ENCODE assay signal across 8 cellular contexts in the genomic region with DNA sequence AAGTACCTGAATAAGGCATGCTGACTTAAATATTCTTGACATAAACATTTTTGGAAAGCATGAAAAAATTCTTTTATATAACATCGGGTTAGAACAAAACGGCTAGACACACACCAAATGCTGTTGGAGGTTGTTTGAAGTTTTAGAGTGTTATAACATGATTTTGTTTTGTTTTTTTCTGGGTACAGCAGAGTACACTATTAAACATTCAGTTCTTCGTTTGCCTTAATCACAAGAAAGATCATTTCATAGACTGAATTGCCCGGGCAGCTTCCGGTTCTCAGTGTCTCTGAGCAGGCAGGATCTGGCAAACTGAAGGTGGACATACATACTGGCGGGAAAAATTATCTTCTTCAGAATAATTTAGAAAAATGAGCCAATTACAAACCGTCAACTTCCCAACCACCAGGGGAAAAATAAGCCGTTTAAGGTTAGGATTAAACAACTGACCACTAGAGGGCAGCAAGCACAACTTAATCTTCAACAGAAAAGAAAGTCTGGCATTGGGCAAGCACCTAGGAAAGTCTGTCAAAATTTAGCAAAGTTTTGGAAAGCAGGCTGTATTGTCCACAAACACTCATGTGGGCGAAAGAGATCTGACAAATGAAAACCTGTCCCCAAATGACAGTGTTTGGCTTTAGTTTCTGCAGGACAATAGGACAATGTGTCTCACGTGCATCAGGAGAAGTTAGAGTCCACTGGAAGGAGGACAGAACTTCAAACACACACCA. TPM values are rescaled to one million over a fixed set of nuclear protein-coding genes. Genes with fewer than 3 reads are reported as not detected.
DNase-seq lines count a peak whose midpoint lies in the region; ATAC-seq, FAIRE-seq and TF ChIP-seq lines count a peak whose summit lies in the region.

No MANE protein-coding gene starts in this region.

- no peaks in the 10 kb centered on the region for H3K9me3 ChIP-seq in H1 (ENCODE audit: insufficient read depth in 2 of 2, low read depth in 1 of 2, low read length in 1 of 2)
- no peaks in the 10 kb centered on the region for H3K9me3 ChIP-seq in subcutaneous abdominal adipose tissue (ENCODE audit: control insufficient read depth in 5 of 5, low read length in 5 of 5)

- POLR2A ChIA-PET in H1 (lab: Charles Lee; ENCODE audit: partially characterized antibody), result interaction anchor here (2.4 kb wide), 1 partner anchor 13 kb away, joined by 8 read pairs; no protein-coding TSS in a partner anchor

- no peak overlapping the region for H3K56ac ChIP-seq in H1 (replicated peaks; ENCODE audit: insufficient read length, low read depth, low read length)

- H3K27me3 ChIP-seq in H1 (replicated peaks in 1 of 4; ENCODE audit: control insufficient read depth in 3 of 4, extremely low read depth in 1 of 4, insufficient read depth in 3 of 4, low read length in 3 of 4) (no peaks in the 10 kb centered on the region), subcutaneous abdominal adipose tissue (ENCODE audit: control insufficient read depth in 5 of 5, insufficient read depth in 4 of 5, low read length in 5 of 5) (no peaks in the 10 kb centered on the region)

- H2BK15ac ChIP-seq in H1 (ENCODE audit: low read length), result no peak overlapping the region

- peaks cover 29% of the 10 kb centered on the region for H3K4me1 Mint-ChIP-seq in mesothelial cell of epicardium

- H3K27ac Mint-ChIP-seq in mesothelial cell of epicardium, result peak overlapping the region; percentile 77

- no peaks in the 10 kb centered on the region for H3K27me3 Mint-ChIP-seq in mesothelial cell of epicardium (ENCODE audit: low read depth)

- H3K4me1 ChIP-seq in H1 (replicated peaks in 1 of 4; ENCODE audit: control insufficient read depth in 3 of 4, insufficient read depth in 4 of 4, low read length in 3 of 4), result peaks cover 1 to 13% (median 9%) of the 10 kb centered on the region in 4 experiments; a peak in 4 of 7 replicates
- peaks cover 5 to 50% (median 43%) of the 10 kb centered on the region in 5 donors for H3K4me1 ChIP-seq in subcutaneous abdominal adipose tissue (ENCODE audit: control insufficient read depth in 5 of 5, insufficient read depth in 5 of 5, low read length in 5 of 5)

- intact Hi-C loops in Right ventricle myocardium inferior (cut with DNase I) (loop anchor here (1.0 to 5.0 kb wide), 4 partner anchors 292 to 484 kb away; no protein-coding TSS in a partner anchor), cardiac septum (cut with DNase I) (loop anchor here (1.0 to 5.0 kb wide), 3 partner anchors 44 to 484 kb away; no protein-coding TSS in a partner anchor)

- H2AFZ ChIP-seq in H1 (ENCODE audit: low read length), result no peak overlapping the region

- H2BK120ac ChIP-seq in H1 (replicated peaks; ENCODE audit: low read depth, low read length), result no peak overlapping the region

- peaks cover 42 to 86% (median 58%) of the 10 kb centered on the region in 4 experiments for H3K36me3 ChIP-seq in H1 (ENCODE audit: control insufficient read depth in 2 of 4, insufficient read depth in 4 of 4, low read length in 3 of 4)
- H3K36me3 ChIP-seq in subcutaneous abdominal adipose tissue (ENCODE audit: control insufficient read depth in 5 of 5, insufficient read depth in 5 of 5, low read length in 5 of 5), result peaks cover 11 to 68% (median 57%) of the 10 kb centered on the region in 5 donors

- no peak overlapping the region for H4K91ac ChIP-seq in H1 (replicated peaks; ENCODE audit: insufficient read length, low read length)

- CTCF ChIA-PET in H1 (lab: Charles Lee; ENCODE audit: partially characterized antibody), result interaction anchor here (0.7 to 5.0 kb wide), 13 partner anchors 18 to 361 kb away, joined by 3 to 30 read pairs (median 3); no protein-coding TSS in a partner anchor

- DNase-seq in Right ventricle myocardium inferior (ENCODE audit: missing footprints) (no peak), cardiac septum (ENCODE audit: low spot score) (no peak), NCI-H510A treated with DMSO at 0.1 percent for 48 hours (lab: John Stamatoyannopoulos, UW) (peak; percentile 74), H1 (ENCODE audit: low read depth in 1 of 2, low spot score in 2 of 2) (no peak), mesothelial cell of epicardium (ENCODE audit: low spot score in 2 of 2, unreplicated experiment in 2 of 2) (peak in 1 of 2 experiments; percentile 42)
- peak; percentile 68 to 79 for DNase-seq in activated CD4-positive, alpha-beta T cell treated with anti-CD3 and anti-CD28 coated beads for 4 hours

- TF ChIP-seq CTCF in H1 (IDR thresholded peaks at IDR 0.05; ENCODE audit: control extremely low read depth in 1 of 3, insufficient read depth in 1 of 3, low read depth in 1 of 3, low read length in 3 of 3), result peak in 2 of 3 experiments; percentile 74 to 98; a peak in 3 of 4 replicates
- peak; percentile 99 for TF ChIP-seq CTCF in mesothelial cell of epicardium (IDR thresholded peaks at IDR 0.05; ENCODE audit: unreplicated experiment)

- peaks cover 30 to 38% of the 10 kb centered on the region in 2 experiments for H4K20me1 ChIP-seq in H1 (replicated peaks in 1 of 2; ENCODE audit: control insufficient read depth in 1 of 2, insufficient read depth in 2 of 2, low read length in 2 of 2)

- no peak for TF ChIP-seq POLR2A in H1 (IDR thresholded peaks at IDR 0.05; ENCODE audit: control extremely low read depth in 1 of 2, low read depth in 2 of 2, low read length in 2 of 2)

- H3K9me3 Mint-ChIP-seq in mesothelial cell of epicardium, result no peaks in the 10 kb centered on the region

- no peak overlapping the region for H3K9ac ChIP-seq in H1 (replicated peaks in 1 of 4; ENCODE audit: extremely low read depth in 1 of 4, low read depth in 3 of 4, low read length in 3 of 4)
- peak overlapping the region; percentile 22 to 85 (median 62) for H3K9ac ChIP-seq in subcutaneous abdominal adipose tissue (ENCODE audit: low read length in 5 of 5)

- no peak overlapping the region for H3K14ac ChIP-seq in H1 (ENCODE audit: insufficient read length)

- H3K4me2 ChIP-seq in H1 (ENCODE audit: insufficient read depth in 1 of 2, low read depth in 2 of 2, low read length in 2 of 2), result peak overlapping the region in 1 of 2 experiments; percentile 2; a peak in 1 of 4 replicates

- H4K5ac ChIP-seq in H1 (ENCODE audit: insufficient read length, low read depth, low read length), result no peak overlapping the region

- H3K4me3 ChIP-seq in H1 (ENCODE audit: extremely low read depth in 1 of 4, insufficient read depth in 2 of 4, low read depth in 3 of 4, low read length in 4 of 4), result no peak overlapping the region
- peak overlapping the region; percentile 23 to 53 (median 38) for H3K4me3 ChIP-seq in subcutaneous abdominal adipose tissue (ENCODE audit: low read depth in 1 of 5, low read length in 5 of 5)

- no peak overlapping the region for H2BK5ac ChIP-seq in H1 (ENCODE audit: low read depth, low read length)

- no peak overlapping the region for H2AK5ac ChIP-seq in H1 (ENCODE audit: low read depth, low read length)

- no peak overlapping the region for H4K8ac ChIP-seq in H1 (ENCODE audit: extremely low read depth, insufficient read depth, low read length)

- H3K27ac ChIP-seq in H1 (ENCODE audit: low read depth, low read length), result no peak overlapping the region
- H3K27ac ChIP-seq in subcutaneous abdominal adipose tissue (ENCODE audit: low read depth, low read length), result peak overlapping the region; percentile 90

- 61% methylated on average over 10 of the region's 10 CpGs; no CpG with 5 or more reads in 1 of the 2 experiments for WGBS in H1 (ENCODE audit: extremely low coverage in 1 of 2, insufficient coverage in 1 of 2, insufficient read length in 1 of 2, insufficient replicate concordance in 2 of 2, low coverage in 1 of 2, low lambda C conversion rate in 2 of 2, missing lambda C conversion rate in 1 of 2), 2 experiments

- no peak overlapping the region for H3K18ac ChIP-seq in H1 (ENCODE audit: extremely low read depth, low read length)

- no peak overlapping the region for H2BK20ac ChIP-seq in H1 (ENCODE audit: low read length)

- H2BK12ac ChIP-seq in H1 (ENCODE audit: low read depth, low read length), result no peak overlapping the region

- no peaks in the 10 kb centered on the region for H3K23me2 ChIP-seq in H1 (ENCODE audit: low read depth, low read length)

- peaks cover 53 to 100% of the 10 kb centered on the region in 2 experiments for H3K79me2 ChIP-seq in H1 (ENCODE audit: control insufficient read depth in 1 of 2, insufficient read depth in 2 of 2, low read length in 2 of 2)

- peak; percentile 73 for ATAC-seq in Right ventricle myocardium inferior
- peak; percentile 45 for ATAC-seq in HG03439 (IDR thresholded peaks at IDR 0.05; ENCODE audit: unreplicated experiment)

- peaks cover 4% of the 10 kb centered on the region; the same call in 1 of the 2 replicates for H3K79me1 ChIP-seq in H1 (ENCODE audit: low read depth, low read length)

- peaks cover 47% of the 10 kb centered on the region for H3K36me3 Mint-ChIP-seq in mesothelial cell of epicardium

- H3K4ac ChIP-seq in H1 (replicated peaks; ENCODE audit: insufficient read length, low read depth, low read length), result no peak overlapping the region

- H3K4me3 Mint-ChIP-seq in mesothelial cell of epicardium, result no peak overlapping the region

- TF ChIP-seq RAD21 in H1 (IDR thresholded peaks at IDR 0.05 in 1 of 2, conservative IDR thresholded peaks at IDR 0.05 in 1 of 2; ENCODE audit: low read depth in 2 of 2, low read length in 2 of 2), result peak; percentile 86 to 91

- H3K23ac ChIP-seq in H1 (ENCODE audit: insufficient read length), result no peak overlapping the region

- FAIRE-seq in H1 (lab: Jason Lieb, UNC), result no peak

- no peak for TF ChIP-seq EP300 in H1 (IDR thresholded peaks at IDR 0.05; ENCODE audit: borderline replicate concordance in 1 of 2, low read depth in 2 of 2, low read length in 2 of 2)

TF ChIP-seq in H1, 55 proteins besides CTCF, POLR2A, EP300 and RAD21:
- TF ChIP-seq EGR1 (IDR thresholded peaks at IDR 0.05; ENCODE audit: borderline replicate concordance, low read depth, low read length) (no peak), CEBPB (IDR thresholded peaks at IDR 0.05; ENCODE audit: low read depth, low read length) (peak; percentile 84), KDM5A (IDR thresholded peaks at IDR 0.05; ENCODE audit: low read length) (0 out of 2 replicates have a peak, but pooled peaks have one; percentile 0)
TF ChIP-seq in H1: peak in this region for 2.

RNA-seq across cellular contexts. Expression of a gene that starts 15.0 kb away (rescaled TPM):
- total RNA-seq in Right ventricle myocardium inferior (8.3 TPM), cardiac septum (10.7 TPM), mesothelial cell of epicardium (38.1 to 39.5 TPM (median 38.8 TPM) in 3 replicates)
- 87.9 and 89.8 TPM in 2 replicates for total RNA-seq in H1 (2021; fragmentation: NEBNext Ultra II Directional; extraction: Animal tissue kit (Norgen Biotek cat#: 25700))
- polyA plus RNA-seq in H1 (2011; rRNA removed), result 14.3 and 15.3 TPM in 2 replicates
- 20.7 TPM for polyA plus RNA-seq in H1 (2011; cell fraction: cytosol; rRNA removed)
- 26.5 TPM for polyA plus RNA-seq in H1 (2011; cell fraction: nucleus; rRNA removed)
- polyA plus RNA-seq in H1 (2012, experiment 1 of 2), result 30.3 to 46.0 TPM (median 35.4 TPM) in 4 replicates
- polyA plus RNA-seq in H1 (2012, experiment 2 of 2), result 3.0 TPM
- 30.9 TPM for polyA plus RNA-seq in H1 (2013, experiment 1 of 2)
- polyA plus RNA-seq in H1 (2013, experiment 2 of 2), result 30.1 TPM
- polyA minus RNA-seq in H1 (2011; rRNA and poly(A)+ RNA removed), result 73.4 and 80.4 TPM in 2 replicates
- 52.0 TPM for polyA minus RNA-seq in H1 (2011; cell fraction: cytosol; rRNA and poly(A)+ RNA removed)
- polyA minus RNA-seq in H1 (2011; cell fraction: nucleus; rRNA and poly(A)+ RNA removed), result 43.5 TPM

Comparison
In these comparisons a context has a peak if more than half of its experiments do, and no peak if none do; other contexts are left out.
1. DNase-seq: peak in NCI-H510A treated with DMSO at 0.1 percent for 48 hours (single experiment) and activated CD4-positive, alpha-beta T cell treated with anti-CD3 and anti-CD28 coated beads for 4 hours (2 of 2); none in Right ventricle myocardium inferior (single experiment), cardiac septum (single experiment) and H1 (0 of 2).
2. H3K4me3 ChIP-seq: peak in subcutaneous abdominal adipose tissue (5 of 5); none in H1 (0 of 4).
3. H3K9ac ChIP-seq: peak in subcutaneous abdominal adipose tissue (5 of 5); none in H1 (0 of 4).